ENCODE assay signal across 33 cellular contexts in genomic region chr14:46861753-46862152, GRCh38.
"Had no signal": no experiment of that assay in that cellular context is flagged by ENCODE, and none has a peak within 500 bp of the region (broad histone marks: within the 10 kb centered on the region; RNA-seq: fewer than 3 reads in every experiment).

No MANE protein-coding gene starts in this region.

- H3K4me1 ChIP-seq: adrenal gland, ascending aorta, body of pancreas, breast epithelium had no signal

- DNase-seq: activated effector memory CD4-positive, alpha-beta T cell treated with Interleukin-2 at 50 U/mL for 16 hours; activated gamma-delta T cell; activated gamma-delta T cell treated with Interleukin-2 at 50 U/mL for 16 hours; activated naive CD4-positive, alpha-beta T cell; activated naive CD4-positive, alpha-beta T cell treated with anti-CD3 and anti-CD28 coated beads for 36 hours; activated naive CD4-positive, alpha-beta T cell treated with anti-CD3 and anti-CD28 coated beads, Interleukin-2, amount 10 ng/mL, durations not matched to agents 7 days and 5 days; activated naive CD4-positive, alpha-beta T cell treated with anti-CD3 and anti-CD28 coated beads, Interleukin-2, amount 50 U/mL, for 16 hours; activated naive CD4-positive, alpha-beta T cell treated with Interleukin-2 at 50 U/mL for 16 hours; activated naive CD8-positive, alpha-beta T cell treated with anti-CD3 and anti-CD28 coated beads for 36 hours; activated naive CD8-positive, alpha-beta T cell treated with anti-CD3 and anti-CD28 coated beads, Interleukin-2, amount 10 ng/mL, durations not matched to agents 7 days and 5 days; activated naive CD8-positive, alpha-beta T cell treated with anti-CD3 and anti-CD28 coated beads, Interleukin-2, amount 50 U/mL, for 24 hours; activated T-cell treated with anti-CD3 and anti-CD28 coated beads, Interleukin-2, amount 50 U/mL, for 1 hour; activated T-cell treated with anti-CD3 and anti-CD28 coated beads, Interleukin-2, amount 50 U/mL, for 24 hours; activated T-cell treated with anti-CD3 and anti-CD28 coated beads, Interleukin-2, amount 50 U/mL, for 4 hours; activated T-cell treated with anti-CD3 and anti-CD28 coated beads, Interleukin-2, amount 50 U/mL, for 48 hours; activated T-cell treated with anti-CD3 and anti-CD28 coated beads, Interleukin-2, amount 50 U/mL, for 72 hours; adrenal gland; amniotic stem cell; amygdala; anterior cingulate cortex; aorta; body of pancreas; brain microvascular endothelial cell; caudate nucleus; central memory CD4-positive, alpha-beta T cell; cerebellar nuclear complex had no signal

- H3K9me3 ChIP-seq: adrenal gland, ascending aorta, body of pancreas, breast epithelium had no signal

- H3K36me3 ChIP-seq: adrenal gland, ascending aorta, brain microvascular endothelial cell, breast epithelium, cardiac muscle cell had no signal

- H3K27me3 ChIP-seq: adrenal gland, ascending aorta, body of pancreas, brain microvascular endothelial cell, breast epithelium, cardiac muscle cell had no signal

- FAIRE-seq: astrocyte, bronchial epithelial cell had no signal

- H3K27ac ChIP-seq: adrenal gland, ascending aorta, body of pancreas, brain microvascular endothelial cell, breast epithelium, cardiac muscle cell had no signal

- H3K4me3 ChIP-seq: adrenal gland, ascending aorta, body of pancreas, breast epithelium, cardiac muscle cell had no signal

- ATAC-seq: activated naive CD4-positive, alpha-beta T cell treated with anti-CD3 and anti-CD28 coated beads, Interleukin-2, amount 50 U/mL, for 72 hours; activated naive CD8-positive, alpha-beta T cell treated with anti-CD3 and anti-CD28 coated beads, Interleukin-2, amount 50 U/mL, for 24 hours; activated T-cell treated with anti-CD3 and anti-CD28 coated beads, Interleukin-2, amount 50 U/mL, for 4 hours; activated T-cell treated with anti-CD3 and anti-CD28 coated beads, Interleukin-2, amount 50 U/mL, for 72 hours; activated T-helper 17 cell treated with anti-CD3 and anti-CD28 coated beads, Interleukin-2, amount 50 U/mL, for 72 hours; body of pancreas had no signal
